Comparison of ENCODE assay signal across 6 cellular contexts in the genomic region with DNA sequence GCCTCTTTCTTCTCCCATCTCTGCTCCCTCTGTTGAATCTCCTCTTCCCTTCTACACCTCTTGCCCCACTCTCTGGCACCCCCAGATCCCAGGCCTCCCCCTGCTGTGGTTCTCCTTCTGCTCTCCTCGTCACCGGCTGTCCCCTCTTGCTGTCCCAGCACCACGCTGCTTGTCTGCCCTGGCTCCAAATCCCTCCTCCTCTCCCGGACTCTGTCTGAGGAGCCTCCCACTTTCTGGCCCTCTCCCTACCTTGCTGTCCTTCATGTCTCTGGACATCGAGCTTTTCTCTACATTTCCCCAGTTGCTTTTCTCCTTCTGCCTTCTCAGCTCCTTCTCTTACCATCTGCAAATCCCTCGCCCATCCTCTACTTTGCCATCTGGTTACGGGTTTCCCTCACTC. TPM values are rescaled to one million over a fixed set of nuclear protein-coding genes. Genes with fewer than 3 reads are reported as not detected.
DNase-seq lines count a peak whose midpoint lies in the region; ATAC-seq and TF ChIP-seq lines count a peak whose summit lies in the region.

No MANE protein-coding gene starts in this region.

- H3K4me3 Mint-ChIP-seq in activated CD4-positive, alpha-beta T cell treated with anti-CD3 and anti-CD28 coated beads for 36 hours: peak overlapping the region; percentile 72

- H3K9me3 Mint-ChIP-seq in activated CD4-positive, alpha-beta T cell treated with anti-CD3 and anti-CD28 coated beads for 36 hours (ENCODE audit: low read depth): peaks cover 43% of the 10 kb centered on the region

- peak overlapping the region; percentile 74 for H3K27ac Mint-ChIP-seq in activated CD4-positive, alpha-beta T cell treated with anti-CD3 and anti-CD28 coated beads for 36 hours

- H3K27ac ChIP-seq in testis: no peak overlapping the region

- H3K9me3 ChIP-seq in testis: no peaks in the 10 kb centered on the region

- H3K4me3 ChIP-seq in fibroblast of the aortic adventitia (ENCODE audit: low read depth, low read length) (peak overlapping the region; percentile 73), testis (peak overlapping the region; percentile 54 to 67)

- CTCF ChIA-PET in activated CD4-positive, alpha-beta T cell treated with anti-CD3 and anti-CD28 coated beads for 36 hours (lab: Charles Lee): no interaction called here

- peaks cover 14% of the 10 kb centered on the region for H3K4me1 Mint-ChIP-seq in activated CD4-positive, alpha-beta T cell treated with anti-CD3 and anti-CD28 coated beads for 36 hours

- no peaks in the 10 kb centered on the region for H3K36me3 ChIP-seq in testis (ENCODE audit: low read depth, missing control alignments)

- no peak for ATAC-seq in activated CD4-positive, alpha-beta T cell treated with anti-CD3 and anti-CD28 coated beads for 36 hours
- ATAC-seq in HG03097 (IDR thresholded peaks at IDR 0.05; ENCODE audit: low FRiP score, unreplicated experiment) (no peak), esophagus mucosa (no peak)

- 15 to 17% methylated on average over 7 of the region's 7 CpGs for WGBS in testis, 2 donors

- TF ChIP-seq CTCF in fibroblast of the aortic adventitia (IDR thresholded peaks at IDR 0.05; ENCODE audit: insufficient read depth, low read length) (no peak), testis (IDR thresholded peaks at IDR 0.05) (no peak)

- intact Hi-C loops in activated CD4-positive, alpha-beta T cell treated with anti-CD3 and anti-CD28 coated beads for 36 hours (cut with DNase I, micrococcal nuclease): no loop called here
- intact Hi-C loops in testis (cut with DNase I; ENCODE audit: low total_unique reads): no loop called here

- POLR2A ChIA-PET in activated CD4-positive, alpha-beta T cell treated with anti-CD3 and anti-CD28 coated beads for 36 hours (lab: Charles Lee): no interaction called here

- no peak for TF ChIP-seq POLR2A in testis (IDR thresholded peaks at IDR 0.05)

- no peak for DNase-seq in activated CD4-positive, alpha-beta T cell treated with anti-CD3 and anti-CD28 coated beads for 36 hours
- DNase-seq in activated CD4-positive, alpha-beta T cell treated with anti-CD3 and anti-CD28 coated beads for 4 hours: no peak
- DNase-seq in fibroblast of the aortic adventitia (ENCODE audit: low read depth) (peak; percentile 14), testis (peak; percentile 36)

- H3K27me3 ChIP-seq in testis: no peaks in the 10 kb centered on the region

- peaks cover 61% of the 10 kb centered on the region for H3K36me3 Mint-ChIP-seq in activated CD4-positive, alpha-beta T cell treated with anti-CD3 and anti-CD28 coated beads for 36 hours (ENCODE audit: low read depth)

- H3K4me1 ChIP-seq in testis: peaks cover 8% of the 10 kb centered on the region

- H3K27me3 Mint-ChIP-seq in activated CD4-positive, alpha-beta T cell treated with anti-CD3 and anti-CD28 coated beads for 36 hours: no peaks in the 10 kb centered on the region

RNA-seq across cellular contexts. Expression of a gene that starts 1.3 kb away (rescaled TPM):
- 1 to 10 TPM; 8.5 to 9.2 TPM for total RNA-seq in activated CD4-positive, alpha-beta T cell treated with anti-CD3 and anti-CD28 coated beads for 36 hours
- total RNA-seq in fibroblast of the aortic adventitia (ENCODE audit: low replicate concordance) (7.9 and 8.1 TPM in 2 replicates), testis (10 to 100 TPM; 12.2 to 13.0 TPM), esophagus mucosa (2.6 TPM)
- polyA plus RNA-seq in testis (ENCODE audit: insufficient read depth, low read depth, low replicate concordance): 4.6 TPM

RNA-seq across cellular contexts. Expression of a gene that starts 24.9 kb away (rescaled TPM):
- 1 to 10 TPM; 3.2 to 3.3 TPM for total RNA-seq in activated CD4-positive, alpha-beta T cell treated with anti-CD3 and anti-CD28 coated beads for 36 hours
- total RNA-seq in fibroblast of the aortic adventitia (ENCODE audit: low replicate concordance) (2.3 and 4.1 TPM in 2 replicates), testis (10 to 100 TPM; 43.8 to 63.8 TPM), esophagus mucosa (0.28 TPM)
- polyA plus RNA-seq in testis (ENCODE audit: insufficient read depth, low read depth, low replicate concordance): 42.5 TPM

RNA-seq across cellular contexts. Expression of a gene that starts 35.6 kb away (rescaled TPM):
- total RNA-seq in activated CD4-positive, alpha-beta T cell treated with anti-CD3 and anti-CD28 coated beads for 36 hours: 1 to 10 TPM; 6.5 to 8.7 TPM
- 2.4 and 2.9 TPM in 2 replicates for total RNA-seq in fibroblast of the aortic adventitia (ENCODE audit: low replicate concordance)
- total RNA-seq in testis: 10 to 100 TPM in 1 of 2 donors, 1 to 10 TPM in 1; 7.6 to 11.7 TPM
- polyA plus RNA-seq in testis (ENCODE audit: insufficient read depth, low read depth, low replicate concordance): 4.2 TPM
- 0.56 TPM for total RNA-seq in esophagus mucosa

RNA-seq across cellular contexts. Expression of a gene that starts 54.4 kb away (rescaled TPM):
- total RNA-seq in activated CD4-positive, alpha-beta T cell treated with anti-CD3 and anti-CD28 coated beads for 36 hours: 10 to 100 TPM; 42.2 to 53.0 TPM
- total RNA-seq in fibroblast of the aortic adventitia (ENCODE audit: low replicate concordance) (32.4 and 46.3 TPM in 2 replicates), testis (100 to 1,000 TPM; 113 TPM), esophagus mucosa (9.2 TPM)
- polyA plus RNA-seq in testis (ENCODE audit: insufficient read depth, low read depth, low replicate concordance): 30.1 TPM

Comparison
In these comparisons a context has a peak if more than half of its experiments do, and no peak if none do; other contexts are left out.
1. DNase-seq: peak in fibroblast of the aortic adventitia (single experiment) and testis (single experiment); none in activated CD4-positive, alpha-beta T cell treated with anti-CD3 and anti-CD28 coated beads for 36 hours (single experiment) and activated CD4-positive, alpha-beta T cell treated with anti-CD3 and anti-CD28 coated beads for 4 hours (0 of 2).